In genomic region chr20:58309607-58310290, GRCh38 we compare ENCODE assay signal across 1 cellular context.
A peak's percentile ranks its signal among the peaks of the same experiment; 100 is the strongest.
TF ChIP-seq lines count a peak whose summit lies in the region.

A gene with protein sequence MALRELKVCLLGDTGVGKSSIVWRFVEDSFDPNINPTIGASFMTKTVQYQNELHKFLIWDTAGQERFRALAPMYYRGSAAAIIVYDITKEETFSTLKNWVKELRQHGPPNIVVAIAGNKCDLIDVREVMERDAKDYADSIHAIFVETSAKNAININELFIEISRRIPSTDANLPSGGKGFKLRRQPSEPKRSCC (plus strand): TSS chr20:58309715. CDS start chr20:58309977, 262 bp downstream.

TF ChIP-seq in HepG2, 621 proteins besides CTCF, POLR2A, EP300 and RAD21 (continued from another document and continues in another):
- TF ChIP-seq, protein P1, sequence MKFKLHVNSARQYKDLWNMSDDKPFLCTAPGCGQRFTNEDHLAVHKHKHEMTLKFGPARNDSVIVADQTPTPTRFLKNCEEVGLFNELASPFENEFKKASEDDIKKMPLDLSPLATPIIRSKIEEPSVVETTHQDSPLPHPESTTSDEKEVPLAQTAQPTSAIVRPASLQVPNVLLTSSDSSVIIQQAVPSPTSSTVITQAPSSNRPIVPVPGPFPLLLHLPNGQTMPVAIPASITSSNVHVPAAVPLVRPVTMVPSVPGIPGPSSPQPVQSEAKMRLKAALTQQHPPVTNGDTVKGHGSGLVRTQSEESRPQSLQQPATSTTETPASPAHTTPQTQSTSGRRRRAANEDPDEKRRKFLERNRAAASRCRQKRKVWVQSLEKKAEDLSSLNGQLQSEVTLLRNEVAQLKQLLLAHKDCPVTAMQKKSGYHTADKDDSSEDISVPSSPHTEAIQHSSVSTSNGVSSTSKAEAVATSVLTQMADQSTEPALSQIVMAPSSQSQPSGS (CRISPR knock-in tag; IDR thresholded peaks at IDR 0.05), result no peak
- TF ChIP-seq ZNF557 (CRISPR knock-in tag; IDR thresholded peaks at IDR 0.05) (no peak), AGO1 (IDR thresholded peaks at IDR 0.05; ENCODE audit: low read depth, low read length, poor library complexity, severe bottlenecking) (no peak), ZHX1 (CRISPR knock-in tag; IDR thresholded peaks at IDR 0.05; ENCODE audit: low read depth) (peak; percentile 89; the same call in 1 of the 2 replicates), ATF7-NPFF (CRISPR knock-in tag; IDR thresholded peaks at IDR 0.05; ENCODE audit: low read depth) (peak; percentile 89), NFYC (CRISPR knock-in tag; IDR thresholded peaks at IDR 0.05) (no peak), ZSCAN25 (CRISPR knock-in tag; IDR thresholded peaks at IDR 0.05) (peak; percentile 82), MAZ (IDR thresholded peaks at IDR 0.05; ENCODE audit: borderline replicate concordance, low read depth, low read length) (peak; percentile 46; the same call in 1 of the 2 replicates), MAZ (CRISPR knock-in tag; IDR thresholded peaks at IDR 0.05; ENCODE audit: low read depth) (peak; percentile 51; the same call in 1 of the 2 replicates), MXI1 (IDR thresholded peaks at IDR 0.05; ENCODE audit: borderline replicate concordance, low read depth, low read length) (peak; percentile 67; the same call in 2 of the 3 replicates), RNF2 (conservative IDR thresholded peaks at IDR 0.05; ENCODE audit: low read depth) (peak; percentile 69; the same call in 1 of the 2 replicates), NR0B2 (CRISPR knock-in tag; IDR thresholded peaks at IDR 0.05) (peak; percentile 88), RFX1 (IDR thresholded peaks at IDR 0.05) (no peak), ZBTB25 (CRISPR knock-in tag; IDR thresholded peaks at IDR 0.05) (peak; percentile 25; the same call in 1 of the 2 replicates), ZNF431 (CRISPR knock-in tag; IDR thresholded peaks at IDR 0.05; ENCODE audit: borderline replicate concordance, low read depth) (peak; percentile 82), ZNF577 (CRISPR knock-in tag; IDR thresholded peaks at IDR 0.05; ENCODE audit: borderline replicate concordance, low read depth) (no peak), ZNF563 (CRISPR knock-in tag; IDR thresholded peaks at IDR 0.05) (peak; percentile 85), SMYD3 (CRISPR knock-in tag; IDR thresholded peaks at IDR 0.05) (no peak), SAFB2 (CRISPR knock-in tag; IDR thresholded peaks at IDR 0.05; ENCODE audit: borderline replicate concordance, low read depth) (peak; percentile 86), ZNF558 (CRISPR knock-in tag; IDR thresholded peaks at IDR 0.05; ENCODE audit: borderline replicate concordance) (0 out of 2 replicates have a peak, but pooled peaks have one; percentile 45), FIP1L1 (IDR thresholded peaks at IDR 0.05; ENCODE audit: borderline replicate concordance, insufficient read depth, low read depth, low read length) (no peak), ZNF543 (CRISPR knock-in tag; IDR thresholded peaks at IDR 0.05) (0 out of 2 replicates have a peak, but pooled peaks have one; percentile 37), CC2D1A (CRISPR knock-in tag; IDR thresholded peaks at IDR 0.05) (no peak), SKI (IDR thresholded peaks at IDR 0.05; ENCODE audit: partially characterized antibody) (peak; percentile 78), ZBTB38 (CRISPR knock-in tag; IDR thresholded peaks at IDR 0.05) (peak; percentile 80), PHF20 (CRISPR knock-in tag; IDR thresholded peaks at IDR 0.05) (0 out of 2 replicates have a peak, but pooled peaks have one; percentile 17), NAIF1 (CRISPR knock-in tag; IDR thresholded peaks at IDR 0.05; ENCODE audit: borderline replicate concordance) (no peak), PRMT3 (CRISPR knock-in tag; IDR thresholded peaks at IDR 0.05; ENCODE audit: borderline replicate concordance, low read depth) (no peak), ZHX2 (IDR thresholded peaks at IDR 0.05; ENCODE audit: low read depth) (peak; percentile 91), ZHX2 (CRISPR knock-in tag; IDR thresholded peaks at IDR 0.05; ENCODE audit: borderline replicate concordance) (peak; percentile 90; the same call in 1 of the 2 replicates), MTA3 (CRISPR knock-in tag; IDR thresholded peaks at IDR 0.05) (no peak), ELF3 (CRISPR knock-in tag; IDR thresholded peaks at IDR 0.05) (peak; percentile 39; the same call in 1 of the 2 replicates), ZNF143 (CRISPR knock-in tag; IDR thresholded peaks at IDR 0.05) (no peak), ZSCAN31 (CRISPR knock-in tag; IDR thresholded peaks at IDR 0.05; ENCODE audit: low read depth) (no peak; the same call in 1 of the 2 replicates), CENPT (CRISPR knock-in tag; IDR thresholded peaks at IDR 0.05; ENCODE audit: low read depth) (peak; percentile 58; the same call in 1 of the 2 replicates), ZMAT3 (CRISPR knock-in tag; conservative IDR thresholded peaks at IDR 0.05) (peak; percentile 64; the same call in 1 of the 2 replicates), MIER2 (CRISPR knock-in tag; IDR thresholded peaks at IDR 0.05) (no peak), ZNF772 (CRISPR knock-in tag; IDR thresholded peaks at IDR 0.05) (no peak), AHR (CRISPR knock-in tag; IDR thresholded peaks at IDR 0.05) (peak; percentile 40; the same call in 1 of the 2 replicates), ESRRA (CRISPR knock-in tag; IDR thresholded peaks at IDR 0.05; ENCODE audit: low read depth) (no peak), HNRNPLL (IDR thresholded peaks at IDR 0.05; ENCODE audit: low read depth, low read length, poor library complexity, severe bottlenecking) (no peak), ZKSCAN8 (CRISPR knock-in tag; IDR thresholded peaks at IDR 0.05; ENCODE audit: borderline replicate concordance) (no peak), PREB (CRISPR knock-in tag; IDR thresholded peaks at IDR 0.05) (no peak)
- TF ChIP-seq, protein P2, sequence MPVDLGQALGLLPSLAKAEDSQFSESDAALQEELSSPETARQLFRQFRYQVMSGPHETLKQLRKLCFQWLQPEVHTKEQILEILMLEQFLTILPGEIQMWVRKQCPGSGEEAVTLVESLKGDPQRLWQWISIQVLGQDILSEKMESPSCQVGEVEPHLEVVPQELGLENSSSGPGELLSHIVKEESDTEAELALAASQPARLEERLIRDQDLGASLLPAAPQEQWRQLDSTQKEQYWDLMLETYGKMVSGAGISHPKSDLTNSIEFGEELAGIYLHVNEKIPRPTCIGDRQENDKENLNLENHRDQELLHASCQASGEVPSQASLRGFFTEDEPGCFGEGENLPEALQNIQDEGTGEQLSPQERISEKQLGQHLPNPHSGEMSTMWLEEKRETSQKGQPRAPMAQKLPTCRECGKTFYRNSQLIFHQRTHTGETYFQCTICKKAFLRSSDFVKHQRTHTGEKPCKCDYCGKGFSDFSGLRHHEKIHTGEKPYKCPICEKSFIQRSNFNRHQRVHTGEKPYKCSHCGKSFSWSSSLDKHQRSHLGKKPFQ (CRISPR knock-in tag; IDR thresholded peaks at IDR 0.05; ENCODE audit: insufficient replicate concordance), result no peak
- TF ChIP-seq, protein P3, sequence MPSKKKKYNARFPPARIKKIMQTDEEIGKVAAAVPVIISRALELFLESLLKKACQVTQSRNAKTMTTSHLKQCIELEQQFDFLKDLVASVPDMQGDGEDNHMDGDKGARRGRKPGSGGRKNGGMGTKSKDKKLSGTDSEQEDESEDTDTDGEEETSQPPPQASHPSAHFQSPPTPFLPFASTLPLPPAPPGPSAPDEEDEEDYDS (CRISPR knock-in tag; IDR thresholded peaks at IDR 0.05), result no peak
- TF ChIP-seq, protein P4, sequence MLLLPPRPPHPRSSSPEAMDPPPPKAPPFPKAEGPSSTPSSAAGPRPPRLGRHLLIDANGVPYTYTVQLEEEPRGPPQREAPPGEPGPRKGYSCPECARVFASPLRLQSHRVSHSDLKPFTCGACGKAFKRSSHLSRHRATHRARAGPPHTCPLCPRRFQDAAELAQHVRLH (CRISPR knock-in tag; IDR thresholded peaks at IDR 0.05; ENCODE audit: borderline replicate concordance, low read depth), result peak; percentile 56; the same call in 1 of the 2 replicates
- TF ChIP-seq, protein P5, sequence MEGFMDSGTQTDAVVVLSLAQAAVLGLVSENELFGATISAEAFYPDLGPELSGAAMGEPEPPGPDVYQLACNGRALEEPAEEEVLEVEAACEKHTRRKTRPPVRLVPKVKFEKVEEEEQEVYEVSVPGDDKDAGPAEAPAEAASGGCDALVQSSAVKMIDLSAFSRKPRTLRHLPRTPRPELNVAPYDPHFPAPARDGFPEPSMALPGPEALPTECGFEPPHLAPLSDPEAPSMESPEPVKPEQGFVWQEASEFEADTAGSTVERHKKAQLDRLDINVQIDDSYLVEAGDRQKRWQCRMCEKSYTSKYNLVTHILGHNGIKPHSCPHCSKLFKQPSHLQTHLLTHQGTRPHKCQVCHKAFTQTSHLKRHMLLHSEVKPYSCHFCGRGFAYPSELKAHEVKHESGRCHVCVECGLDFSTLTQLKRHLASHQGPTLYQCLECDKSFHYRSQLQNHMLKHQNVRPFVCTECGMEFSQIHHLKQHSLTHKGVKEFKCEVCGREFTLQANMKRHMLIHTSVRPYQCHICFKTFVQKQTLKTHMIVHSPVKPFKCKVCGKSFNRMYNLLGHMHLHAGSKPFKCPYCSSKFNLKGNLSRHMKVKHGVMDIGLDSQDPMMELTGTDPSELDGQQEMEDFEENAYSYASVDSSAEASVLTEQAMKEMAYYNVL (CRISPR knock-in tag; IDR thresholded peaks at IDR 0.05; ENCODE audit: borderline replicate concordance), result peak; percentile 32; the same call in 1 of the 2 replicates
